13 cellular contexts compared by ENCODE assay signal in the genomic region with DNA sequence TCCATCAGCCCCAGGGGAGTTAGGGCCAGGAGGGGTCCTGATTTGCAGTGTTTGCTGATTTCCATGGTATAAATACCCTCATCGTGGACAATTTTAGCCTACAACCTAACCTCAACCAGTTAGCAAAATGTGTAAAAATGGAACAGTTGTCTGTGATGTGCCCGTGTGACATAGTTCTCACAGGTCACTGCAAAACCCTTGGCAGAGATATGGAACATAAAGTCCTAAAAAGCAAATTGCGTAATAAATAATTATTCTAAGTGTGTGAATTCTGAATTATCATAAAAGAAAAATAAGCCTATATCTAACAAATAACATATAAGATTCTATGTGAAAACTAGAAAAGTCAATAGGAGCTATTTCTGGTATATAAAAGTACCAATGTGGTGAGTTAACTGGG.
"Had no signal": no experiment of that assay in that cellular context is flagged by ENCODE, and none has a peak within 500 bp of the region (broad histone marks: within the 10 kb centered on the region; RNA-seq: fewer than 3 reads in every experiment).

No MANE protein-coding gene starts in this region.

- H3K4me3 ChIP-seq: coronary artery, heart right ventricle, SJSA1, tibial nerve had no signal

- H3K27me3 Mint-ChIP-seq: activated naive CD8-positive, alpha-beta T cell treated with anti-CD3 and anti-CD28 coated beads, Interleukin-2, amount 10 ng/mL, durations not matched to agents 7 days and 5 days; stimulated activated naive B cell treated with anti-CD40 and anti-IgM and Interleukin-4, amounts not matched to agents 10 μg/mL and 1 μg/mL and 100 μg/mL, for 72 hours had no signal

- H3K4me1 Mint-ChIP-seq: activated B cell treated with CpG ODN at 0.5 μM for 24 hours, natural killer cell had no signal

- H3K9me3 ChIP-seq: neutrophil, SJSA1, tibial nerve had no signal

- H3K36me3 ChIP-seq: heart right ventricle, neutrophil, SJSA1, tibial nerve had no signal

- H3K27ac Mint-ChIP-seq: activated B cell treated with CpG ODN at 0.5 μM for 24 hours; activated naive CD8-positive, alpha-beta T cell treated with anti-CD3 and anti-CD28 coated beads, Interleukin-2, amount 10 ng/mL, durations not matched to agents 7 days and 5 days; natural killer cell; stimulated activated naive B cell treated with anti-CD40 and anti-IgM and Interleukin-4, amounts not matched to agents 10 μg/mL and 1 μg/mL and 100 μg/mL, for 72 hours had no signal

- H3K27ac ChIP-seq: heart right ventricle, neutrophil, SJSA1 had no signal

- ATAC-seq: heart right ventricle; natural killer cell; stimulated activated naive B cell treated with anti-CD40 and anti-IgM and Interleukin-4, amounts not matched to agents 10 μg/mL and 1 μg/mL and 100 μg/mL, for 72 hours had no signal

- DNase-seq: activated B cell treated with CpG ODN at 0.5 μM for 24 hours; activated CD4-positive, alpha-beta T cell treated with anti-CD3 and anti-CD28 coated beads for 48 hours; activated CD8-positive, alpha-beta memory T cell treated with anti-CD3 and anti-CD28 coated beads, Interleukin-2, amount 50 U/mL, for 48 hours; activated naive CD8-positive, alpha-beta T cell treated with anti-CD3 and anti-CD28 coated beads, Interleukin-2, amount 10 ng/mL, durations not matched to agents 7 days and 5 days; anterior cingulate cortex; heart right ventricle; natural killer cell; stimulated activated CD4-positive, alpha-beta T cell treated with anti-CD3 and anti-CD28 coated beads, Interleukin-2, amount 100 ng/mL, for 48 hours; stimulated activated naive B cell treated with anti-CD40 and anti-IgM and Interleukin-4, amounts not matched to agents 10 μg/mL and 1 μg/mL and 100 μg/mL, for 72 hours had no signal

- H3K27me3 ChIP-seq: heart right ventricle, neutrophil, SJSA1, tibial nerve had no signal

- H3K9me3 Mint-ChIP-seq: natural killer cell had no signal

- H3K36me3 Mint-ChIP-seq: activated naive CD8-positive, alpha-beta T cell treated with anti-CD3 and anti-CD28 coated beads, Interleukin-2, amount 10 ng/mL, durations not matched to agents 7 days and 5 days; natural killer cell; stimulated activated naive B cell treated with anti-CD40 and anti-IgM and Interleukin-4, amounts not matched to agents 10 μg/mL and 1 μg/mL and 100 μg/mL, for 72 hours had no signal

- H3K4me3 Mint-ChIP-seq: activated B cell treated with CpG ODN at 0.5 μM for 24 hours; activated naive CD8-positive, alpha-beta T cell treated with anti-CD3 and anti-CD28 coated beads, Interleukin-2, amount 10 ng/mL, durations not matched to agents 7 days and 5 days; natural killer cell; stimulated activated naive B cell treated with anti-CD40 and anti-IgM and Interleukin-4, amounts not matched to agents 10 μg/mL and 1 μg/mL and 100 μg/mL, for 72 hours had no signal
